ENCODE assay signal across 1 cellular context in genomic region chr2:171595456-171595855, GRCh38.
TF ChIP-seq lines count a peak whose summit lies in the region.

No MANE protein-coding gene starts in this region.

TF ChIP-seq in HCT116, 20 proteins besides CTCF, POLR2A, EP300 and RAD21 (continued from another document):
- TF ChIP-seq ZBTB33 (IDR thresholded peaks at IDR 0.05; ENCODE audit: extremely low read depth, insufficient replicate concordance, low read length) (no peak), SP1 (IDR thresholded peaks at IDR 0.05; ENCODE audit: low read depth) (no peak)
TF ChIP-seq in HCT116: peak in this region for 0.
